Comparison of ENCODE assay signal across 12 cellular contexts in the genomic region with DNA sequence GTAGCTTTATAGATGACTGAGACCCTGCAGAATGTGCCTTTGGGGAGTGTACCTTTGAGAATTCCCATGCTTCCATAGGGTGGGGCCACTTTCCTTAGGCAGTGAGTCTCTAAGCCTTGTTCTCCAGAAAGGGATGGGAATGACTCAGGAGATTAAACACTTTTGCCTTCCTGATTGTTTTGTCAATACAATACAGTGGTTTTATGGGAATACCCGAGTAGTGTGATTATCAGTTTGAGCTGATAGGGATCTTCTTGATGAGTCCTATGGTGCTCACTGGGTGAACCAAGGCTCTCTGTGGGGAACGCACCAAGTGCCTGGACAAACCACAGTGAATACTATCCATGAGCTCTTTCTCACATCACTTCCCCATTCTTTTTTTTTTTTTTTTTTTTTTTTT. TPM values are rescaled to one million over a fixed set of nuclear protein-coding genes. Genes with fewer than 3 reads are reported as not detected.
A peak's percentile ranks its signal among the peaks of the same experiment; 100 is the strongest.
DNase-seq lines count a peak whose midpoint lies in the region; ATAC-seq and TF ChIP-seq lines count a peak whose summit lies in the region.
"Had no signal": no experiment of that assay in that cellular context is flagged by ENCODE, and none has a peak within 500 bp of the region (broad histone marks: within the 10 kb centered on the region; RNA-seq: fewer than 3 reads in every experiment).

No MANE protein-coding gene starts in this region.

- peaks cover 8% of the 10 kb centered on the region for H3K36me3 ChIP-seq in GM23248 (ENCODE audit: low read depth)
- H3K36me3 ChIP-seq in RWPE2 (ENCODE audit: low read depth) = peaks cover 64% of the 10 kb centered on the region
- H3K36me3 ChIP-seq in MG63 = peaks cover 59% of the 10 kb centered on the region

- no peaks in the 10 kb centered on the region for H4K20me1 ChIP-seq in GM23248 (ENCODE audit: insufficient read depth)

- H3K4me2 ChIP-seq in GM23248 (ENCODE audit: unreplicated experiment) = peak overlapping the region; percentile 13

- 2 to 3% methylated on average over 2 of the region's 2 CpGs for WGBS in GM23248 (ENCODE audit: low coverage in 1 of 2, low lambda C conversion rate in 2 of 2, missing lambda C conversion rate in 2 of 2), 2 experiments

- H3K4me3 ChIP-seq in GM23248 (no peak overlapping the region), RWPE2 (ENCODE audit: severe bottlenecking) (no peak overlapping the region), fibroblast of mammary gland (ENCODE audit: control insufficient read depth, low read depth, low read length) (no peak overlapping the region), skin epidermis (no peak overlapping the region), MG63 (no peak overlapping the region)

- no peak overlapping the region for H3K4me3 Mint-ChIP-seq in stimulated activated effector memory CD8-positive, alpha-beta T cell treated with anti-CD3 and anti-CD28 coated beads, Interleukin-12 subunit alpha, Interleukin-12 subunit beta, amount 100 ng/mL, for 72 hours
- H3K4me3 Mint-ChIP-seq: activated T-helper 1 cell treated with anti-CD3 and anti-CD28 coated beads, Interleukin-12 subunit alpha, Interleukin-12 subunit beta, Interleukin-2, Interleukin-4 antibody, amounts not matched to agents 30 ng/mL and 10 ng/mL and 1 ng/mL, durations not matched to agents 14 hours and 24 hours and 36 hours; immature natural killer cell had no signal

- H3K4me1 Mint-ChIP-seq in stimulated activated effector memory CD8-positive, alpha-beta T cell treated with anti-CD3 and anti-CD28 coated beads, Interleukin-12 subunit alpha, Interleukin-12 subunit beta, amount 100 ng/mL, for 72 hours = peaks cover 4% of the 10 kb centered on the region
- H3K4me1 Mint-ChIP-seq: immature natural killer cell had no signal

- H3K27me3 ChIP-seq in GM23248 (replicated peaks; ENCODE audit: insufficient read depth) (no peaks in the 10 kb centered on the region), RWPE2 (ENCODE audit: insufficient read depth, poor library complexity, severe bottlenecking) (no peaks in the 10 kb centered on the region), MG63 (no peaks in the 10 kb centered on the region)

- H3K27ac ChIP-seq in GM23248 (peak overlapping the region; percentile 96), RWPE2 (ENCODE audit: poor library complexity, severe bottlenecking) (peak overlapping the region; percentile 98), skin epidermis (peak overlapping the region in 15 of 21 experiments; percentile 5 to 79 (median 59))

- H3F3A ChIP-seq in GM23248 (ENCODE audit: insufficient read depth) = peaks cover 70% of the 10 kb centered on the region

- peak overlapping the region; percentile 36 for H3K9ac ChIP-seq in GM23248

- H3K79me2 ChIP-seq in GM23248 (ENCODE audit: insufficient read depth) = peaks cover 94% of the 10 kb centered on the region

- H3K27ac Mint-ChIP-seq in stimulated activated effector memory CD8-positive, alpha-beta T cell treated with anti-CD3 and anti-CD28 coated beads, Interleukin-12 subunit alpha, Interleukin-12 subunit beta, amount 100 ng/mL, for 72 hours = no peak overlapping the region
- H3K27ac Mint-ChIP-seq: activated T-helper 1 cell treated with anti-CD3 and anti-CD28 coated beads, Interleukin-12 subunit alpha, Interleukin-12 subunit beta, Interleukin-2, Interleukin-4 antibody, amounts not matched to agents 30 ng/mL and 10 ng/mL and 1 ng/mL, durations not matched to agents 14 hours and 24 hours and 36 hours; immature natural killer cell had no signal

- H2AFZ ChIP-seq in GM23248 = no peak overlapping the region

- ATAC-seq in RWPE2 (ENCODE audit: low read depth) = peak; percentile 83
- ATAC-seq in stimulated activated effector memory CD8-positive, alpha-beta T cell treated with anti-CD3 and anti-CD28 coated beads, Interleukin-12 subunit alpha, Interleukin-12 subunit beta, amount 100 ng/mL, for 72 hours = no peak
- ATAC-seq in HG02852 (IDR thresholded peaks at IDR 0.05; ENCODE audit: unreplicated experiment) = no peak
- ATAC-seq: sciatic nerve had no signal

- DNase-seq in GM23248 (peak; percentile 74), RWPE2 (ENCODE audit: low spot score) (peak; percentile 80), fibroblast of mammary gland (ENCODE audit: low read depth) (peak; percentile 86), NCI-H748 (lab: John Stamatoyannopoulos, UW; ENCODE audit: unreplicated experiment) (no peak), MG63 (no peak)
- DNase-seq in stimulated activated effector memory CD8-positive, alpha-beta T cell treated with anti-CD3 and anti-CD28 coated beads, Interleukin-12 subunit alpha, Interleukin-12 subunit beta, amount 100 ng/mL, for 72 hours (ENCODE audit: low spot score in 2 of 2) = no peak
- DNase-seq: immature natural killer cell, T-helper 9 cell had no signal

- no peak for TF ChIP-seq CTCF in RWPE2 (IDR thresholded peaks at IDR 0.05; ENCODE audit: poor library complexity, severe bottlenecking)
- TF ChIP-seq CTCF in fibroblast of mammary gland (conservative IDR thresholded peaks at IDR 0.05; ENCODE audit: control insufficient read depth, insufficient read depth, low read depth, low read length) = no peak

- H3K9me3 Mint-ChIP-seq in stimulated activated effector memory CD8-positive, alpha-beta T cell treated with anti-CD3 and anti-CD28 coated beads, Interleukin-12 subunit alpha, Interleukin-12 subunit beta, amount 100 ng/mL, for 72 hours = no peaks in the 10 kb centered on the region
- H3K9me3 Mint-ChIP-seq: activated T-helper 1 cell treated with anti-CD3 and anti-CD28 coated beads, Interleukin-12 subunit alpha, Interleukin-12 subunit beta, Interleukin-2, Interleukin-4 antibody, amounts not matched to agents 30 ng/mL and 10 ng/mL and 1 ng/mL, durations not matched to agents 14 hours and 24 hours and 36 hours; immature natural killer cell had no signal

- H3K36me3 Mint-ChIP-seq in stimulated activated effector memory CD8-positive, alpha-beta T cell treated with anti-CD3 and anti-CD28 coated beads, Interleukin-12 subunit alpha, Interleukin-12 subunit beta, amount 100 ng/mL, for 72 hours = peaks cover 6% of the 10 kb centered on the region
- H3K36me3 Mint-ChIP-seq: immature natural killer cell had no signal

- in situ Hi-C loops in GM23248 (cut with MboI) = no loop called here

- H3K9me2 ChIP-seq in GM23248 (ENCODE audit: insufficient read depth) = no peaks in the 10 kb centered on the region

- H3K9me3 ChIP-seq in GM23248 (ENCODE audit: low read depth) = no peaks in the 10 kb centered on the region
- H3K9me3 ChIP-seq in RWPE2 (ENCODE audit: severe bottlenecking) = no peaks in the 10 kb centered on the region
- H3K9me3 ChIP-seq in MG63 = no peaks in the 10 kb centered on the region; the same call in 1 of the 2 replicates

- H3K4me1 ChIP-seq in GM23248 (ENCODE audit: insufficient read depth) (peaks cover 65% of the 10 kb centered on the region), RWPE2 (ENCODE audit: insufficient read depth, poor library complexity, severe bottlenecking) (peaks cover 56% of the 10 kb centered on the region)

RNA-seq across cellular contexts. Expression of gene MYOF, which starts 6.3 kb away (rescaled TPM):
- total RNA-seq in GM23248 (2014; rRNA removed; shearing (Covaris generic)) = 256 and 261 TPM in 2 replicates
- polyA plus RNA-seq in GM23248 (2016; fragmentation: Nextera tagmentation; extraction: Ambion mirVana) = 93.0 and 101 TPM in 2 replicates
- 69.3 and 75.6 TPM in 2 replicates for total RNA-seq in MG63 (2014; rRNA removed; shearing (Covaris generic); ENCODE audit: low replicate concordance)

RNA-seq across cellular contexts. Expression of gene CEP55, which starts 20.5 kb away (rescaled TPM):
- total RNA-seq in GM23248 (2014; rRNA removed; shearing (Covaris generic)) = 21.5 and 32.4 TPM in 2 replicates
- 14.9 and 16.8 TPM in 2 replicates for polyA plus RNA-seq in GM23248 (2016; fragmentation: Nextera tagmentation; extraction: Ambion mirVana)
- 74.7 and 98.6 TPM in 2 replicates for total RNA-seq in MG63 (2014; rRNA removed; shearing (Covaris generic); ENCODE audit: low replicate concordance)

Comparison
In these comparisons a context has a peak if more than half of its experiments do, and no peak if none do; other contexts are left out.
1. DNase-seq: peak in GM23248 (single experiment), RWPE2 (single experiment) and fibroblast of mammary gland (single experiment); none in stimulated activated effector memory CD8-positive, alpha-beta T cell treated with anti-CD3 and anti-CD28 coated beads, Interleukin-12 subunit alpha, Interleukin-12 subunit beta, amount 100 ng/mL, for 72 hours (0 of 2), NCI-H748 (single experiment) and MG63 (single experiment).
2. Peak in every context shown above with its lines, with median percentiles within 50 percentile points of each other: H3K27ac ChIP-seq.